ENCODE assay signal across 10 cellular contexts in genomic region chr6:31132806-31133205, GRCh38. TPM values are rescaled to one million over a fixed set of nuclear protein-coding genes. Genes with fewer than 3 reads are reported as not detected.
"Had no signal": no experiment of that assay in that cellular context is flagged by ENCODE, and none has a peak within 500 bp of the region (broad histone marks: within the 10 kb centered on the region; RNA-seq: fewer than 3 reads in every experiment).

No MANE protein-coding gene starts in this region.

- ATAC-seq: HCT116 had no signal

- H3K36me3 ChIP-seq: HAP-1 had no signal

- H3K27ac ChIP-seq: HL-60 had no signal

- DNase-seq: KBM-7 had no signal

- H3K9me3 ChIP-seq: HAP-1 had no signal

- H3K4me2 ChIP-seq: GM23338 had no signal

- H3K4me3 ChIP-seq: GM23338, HAP-1 had no signal

- H2AFZ ChIP-seq: GM23338 had no signal

RNA-seq across cellular contexts. Expression of gene PSORS1C2, which starts 6.1 kb away (rescaled TPM):
- total RNA-seq: GM23338, H4, HepG2, HT1080 had no signal
- polyA plus RNA-seq: HepG2, IgD-negative memory B cell had no signal

RNA-seq across cellular contexts. Expression of gene CDSN, which starts 12.6 kb away (rescaled TPM):
- total RNA-seq: H4, H7, HepG2, HT1080 had no signal
- polyA plus RNA-seq: GM23338, HepG2, IgD-negative memory B cell had no signal

RNA-seq across cellular contexts. Expression of gene PSORS1C1, which starts 18.2 kb away (rescaled TPM):
- total RNA-seq: GM23338 had no signal
- polyA plus RNA-seq: GM23338 had no signal

RNA-seq across cellular contexts. Expression of gene C6orf15, which starts 20.4 kb away (rescaled TPM):
- total RNA-seq: GM23338, H4, H7, HepG2, HT1080 had no signal
- polyA plus RNA-seq: GM23338, HepG2, IgD-negative memory B cell had no signal
